Comparison of ENCODE assay signal across 9 cellular contexts in genomic region chr17:6548578-6549330, GRCh38. TPM values are rescaled to one million over a fixed set of nuclear protein-coding genes. Genes with fewer than 3 reads are reported as not detected.
DNase-seq lines count a peak whose midpoint lies in the region; ATAC-seq and TF ChIP-seq lines count a peak whose summit lies in the region.
"Had no signal": no experiment of that assay in that cellular context is flagged by ENCODE, and none has a peak within 500 bp of the region (broad histone marks: within the 10 kb centered on the region; RNA-seq: fewer than 3 reads in every experiment).

No MANE protein-coding gene starts in this region.

- H3K9me3 ChIP-seq in OCI-LY7 (ENCODE audit: low read length) (no peaks in the 10 kb centered on the region), gastroesophageal sphincter (no peaks in the 10 kb centered on the region), thyroid gland (no peaks in the 10 kb centered on the region)

- ATAC-seq in gastroesophageal sphincter (peak; percentile 87), HG02623 (IDR thresholded peaks at IDR 0.05; ENCODE audit: unreplicated experiment) (no peak)

- no peaks in the 10 kb centered on the region for H3K9me3 Mint-ChIP-seq in activated T-cell treated with anti-CD3 and anti-CD28 coated beads, Interleukin-2, amount 50 U/mL, for 24 hours

- H3K36me3 Mint-ChIP-seq in activated T-cell treated with anti-CD3 and anti-CD28 coated beads, Interleukin-2, amount 50 U/mL, for 24 hours (ENCODE audit: low read depth), result no peaks in the 10 kb centered on the region

- no peak overlapping the region for H3K4me3 Mint-ChIP-seq in activated T-cell treated with anti-CD3 and anti-CD28 coated beads, Interleukin-2, amount 50 U/mL, for 24 hours
- H3K4me3 Mint-ChIP-seq: B cell had no signal

- POLR2A ChIA-PET in OCI-LY7 (lab: Charles Lee), result no interaction called here

- no peaks in the 10 kb centered on the region for H3K9me2 ChIP-seq in OCI-LY7 (ENCODE audit: insufficient read depth, low read length)

- H3K27me3 ChIP-seq in gastroesophageal sphincter (peaks cover 4% of the 10 kb centered on the region), thyroid gland (no peaks in the 10 kb centered on the region)

- H3K27ac ChIP-seq in OCI-LY7 (ENCODE audit: low read depth, low read length, poor library complexity, severe bottlenecking) (no peak overlapping the region), gastroesophageal sphincter (peak overlapping the region; percentile 80 to 94 (median 90)), thyroid gland (peak overlapping the region in 1 of 3 donors; percentile 30)

- no peaks in the 10 kb centered on the region for H3K36me3 ChIP-seq in OCI-LY7 (ENCODE audit: insufficient read depth, low read length)
- H3K36me3 ChIP-seq in gastroesophageal sphincter, result no peaks in the 10 kb centered on the region
- H3K36me3 ChIP-seq in thyroid gland, result no peaks in the 10 kb centered on the region

- H3K4me1 ChIP-seq in OCI-LY7 (ENCODE audit: insufficient read depth, low read length, poor library complexity, severe bottlenecking) (peaks cover 11% of the 10 kb centered on the region), gastroesophageal sphincter (peaks cover 3 to 97% (median 25%) of the 10 kb centered on the region in 3 donors), thyroid gland (peaks cover 12 to 26% of the 10 kb centered on the region in 2 donors)

- H3K4me2 ChIP-seq in OCI-LY7 (ENCODE audit: low read length), result peak overlapping the region; percentile 31; the same call in 1 of the 2 replicates

- no peaks in the 10 kb centered on the region for H3K79me2 ChIP-seq in OCI-LY7 (ENCODE audit: insufficient read depth, low read depth, low read length)

- CTCF ChIA-PET in OCI-LY7 (lab: Charles Lee; ENCODE audit: unreplicated experiment), result no interaction called here

- H3K4me1 Mint-ChIP-seq in activated T-cell treated with anti-CD3 and anti-CD28 coated beads, Interleukin-2, amount 50 U/mL, for 24 hours (ENCODE audit: low read depth), result peaks cover 10% of the 10 kb centered on the region

- 4 to 38% methylated on average over 2 to 4 of the region's 11 CpGs for WGBS in gastroesophageal sphincter (ENCODE audit: low coverage in 1 of 2), 2 donors
- 40 to 41% methylated on average over 11 of the region's 11 CpGs for WGBS in thyroid gland, 2 donors

- H2AFZ ChIP-seq in OCI-LY7 (ENCODE audit: low read length), result peak overlapping the region; percentile 29; the same call in 1 of the 2 replicates

- TF ChIP-seq CTCF in OCI-LY7 (conservative IDR thresholded peaks at IDR 0.05; ENCODE audit: low read length), result no peak
- no peak for TF ChIP-seq CTCF in gastroesophageal sphincter (IDR thresholded peaks at IDR 0.05)
- no peak for TF ChIP-seq CTCF in thyroid gland (IDR thresholded peaks at IDR 0.05)

- intact Hi-C loops in OCI-LY7 (cut with micrococcal nuclease; ENCODE audit: unreplicated experiment), result no loop called here
- intact Hi-C loops in thyroid gland (cut with DNase I), result no loop called here

- H3K27me3 Mint-ChIP-seq in activated T-cell treated with anti-CD3 and anti-CD28 coated beads, Interleukin-2, amount 50 U/mL, for 24 hours, result peaks cover 13% of the 10 kb centered on the region

- H3K27ac Mint-ChIP-seq in activated T-cell treated with anti-CD3 and anti-CD28 coated beads, Interleukin-2, amount 50 U/mL, for 24 hours, result peak overlapping the region; percentile 69
- H3K27ac Mint-ChIP-seq: B cell had no signal

- no peaks in the 10 kb centered on the region for H4K20me1 ChIP-seq in OCI-LY7 (ENCODE audit: insufficient read depth, low read length)

- no peak for TF ChIP-seq POLR2A in gastroesophageal sphincter (IDR thresholded peaks at IDR 0.05)
- TF ChIP-seq POLR2A in thyroid gland (IDR thresholded peaks at IDR 0.05), result no peak

- peak; percentile 16 for TF ChIP-seq EP300 in gastroesophageal sphincter (IDR thresholded peaks at IDR 0.05)

- no TSS peak for BruUV-seq in OCI-LY7 (replicated peaks; lab: Mats Ljungman, UMichigan)

- no peak for DNase-seq in activated T-cell treated with anti-CD3 and anti-CD28 coated beads, Interleukin-2, amount 50 U/mL, for 24 hours
- no peak for DNase-seq in activated T-cell treated with anti-CD3 and anti-CD28 coated beads for 4 hours
- peak; percentile 47 for DNase-seq in OCI-LY7 (ENCODE audit: low spot score)
- DNase-seq in thyroid gland, result peak; percentile 47 to 49
- no peak for DNase-seq in KG1 (lab: John Stamatoyannopoulos, UW)
- no peak for DNase-seq in activated effector memory CD4-positive, alpha-beta T cell treated with Interleukin-2 at 50 U/mL for 16 hours

- no peak overlapping the region for H3K4me3 ChIP-seq in OCI-LY7 (ENCODE audit: low read depth, low read length, poor library complexity, severe bottlenecking)
- no peak overlapping the region for H3K4me3 ChIP-seq in gastroesophageal sphincter
- no peak overlapping the region for H3K4me3 ChIP-seq in thyroid gland (replicated peaks in 1 of 3)

RNA-seq across cellular contexts. Expression of gene PITPNM3, which starts 7.6 kb away (rescaled TPM):
- total RNA-seq in OCI-LY7 (2014; rRNA removed; shearing (Covaris generic)), result 0.76 and 1.2 TPM in 2 replicates
- total RNA-seq in OCI-LY7 (2022), result 1.2 and 1.6 TPM in 2 replicates
- total RNA-seq in gastroesophageal sphincter, result 10 to 100 TPM; 23.3 to 87.7 (median 47.8) TPM
- 10 to 100 TPM in 1 of 4 donors, 1 to 10 TPM in 3; 4.0 to 10.9 (median 5.6) TPM for total RNA-seq in thyroid gland

Comparison
In these comparisons a context has a peak if more than half of its experiments do, and no peak if none do; other contexts are left out.
1. DNase-seq: peak in OCI-LY7 (single experiment) and thyroid gland (2 of 2); none in activated T-cell treated with anti-CD3 and anti-CD28 coated beads, Interleukin-2, amount 50 U/mL, for 24 hours (single experiment), activated T-cell treated with anti-CD3 and anti-CD28 coated beads for 4 hours (single experiment), KG1 (single experiment) and activated effector memory CD4-positive, alpha-beta T cell treated with Interleukin-2 at 50 U/mL for 16 hours (single experiment).